Comparison of ENCODE assay signal across 1 cellular context in genomic region chr1:48530727-48531351, GRCh38.
TF ChIP-seq lines count a peak whose summit lies in the region.

No MANE protein-coding gene starts in this region.

TF ChIP-seq in HepG2, 621 proteins besides CTCF, POLR2A, EP300 and RAD21 (continued from another document and continues in another):
- no peak for TF ChIP-seq BCLAF1 (IDR thresholded peaks at IDR 0.05)
- TF ChIP-seq SRSF4 (IDR thresholded peaks at IDR 0.05; ENCODE audit: low read depth, low read length, poor library complexity, severe bottlenecking) = no peak
- TF ChIP-seq ZIK1 (CRISPR knock-in tag; IDR thresholded peaks at IDR 0.05; ENCODE audit: borderline replicate concordance, low read depth) = no peak
- TF ChIP-seq KAT2B (IDR thresholded peaks at IDR 0.05; ENCODE audit: borderline replicate concordance, low read depth, low read length) = no peak
- 0 out of 2 replicates have a peak, but pooled peaks have one; percentile 27 for TF ChIP-seq ISL2 (CRISPR knock-in tag; IDR thresholded peaks at IDR 0.05)
- TF ChIP-seq ZNF768 (CRISPR knock-in tag; IDR thresholded peaks at IDR 0.05) = 0 out of 2 replicates have a peak, but pooled peaks have one; percentile 25
- TF ChIP-seq UBTF (CRISPR knock-in tag; IDR thresholded peaks at IDR 0.05) = no peak
- TF ChIP-seq ARHGAP35 (CRISPR knock-in tag; IDR thresholded peaks at IDR 0.05; ENCODE audit: borderline replicate concordance) = no peak
- TF ChIP-seq ZNF207 (IDR thresholded peaks at IDR 0.05; ENCODE audit: borderline replicate concordance) = no peak
- no peak for TF ChIP-seq MBD4 (IDR thresholded peaks at IDR 0.05; ENCODE audit: borderline replicate concordance, low read length)
- no peak for TF ChIP-seq NFYC (CRISPR knock-in tag; IDR thresholded peaks at IDR 0.05)
- 0 out of 2 replicates have a peak, but pooled peaks have one; percentile 41 for TF ChIP-seq NFAT5 (CRISPR knock-in tag; IDR thresholded peaks at IDR 0.05)
- TF ChIP-seq, protein P1, sequence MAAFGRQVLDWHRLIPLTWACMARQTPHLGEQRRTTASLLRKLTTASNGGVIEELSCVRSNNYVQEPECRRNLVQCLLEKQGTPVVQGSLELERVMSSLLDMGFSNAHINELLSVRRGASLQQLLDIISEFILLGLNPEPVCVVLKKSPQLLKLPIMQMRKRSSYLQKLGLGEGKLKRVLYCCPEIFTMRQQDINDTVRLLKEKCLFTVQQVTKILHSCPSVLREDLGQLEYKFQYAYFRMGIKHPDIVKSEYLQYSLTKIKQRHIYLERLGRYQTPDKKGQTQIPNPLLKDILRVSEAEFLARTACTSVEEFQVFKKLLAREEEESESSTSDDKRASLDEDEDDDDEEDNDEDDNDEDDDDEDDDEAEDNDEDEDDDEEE (CRISPR knock-in tag; IDR thresholded peaks at IDR 0.05) = 0 out of 2 replicates have a peak, but pooled peaks have one; percentile 57
- peak; percentile 100 for TF ChIP-seq MIER2 (CRISPR knock-in tag; IDR thresholded peaks at IDR 0.05)
- TF ChIP-seq MLXIP (CRISPR knock-in tag; IDR thresholded peaks at IDR 0.05; ENCODE audit: borderline replicate concordance) = no peak
- 0 out of 2 replicates have a peak, but pooled peaks have one; percentile 45 for TF ChIP-seq ZNF335 (CRISPR knock-in tag; IDR thresholded peaks at IDR 0.05)
- TF ChIP-seq MAFG (CRISPR knock-in tag; IDR thresholded peaks at IDR 0.05) = no peak
- TF ChIP-seq IKZF4 (CRISPR knock-in tag; IDR thresholded peaks at IDR 0.05; ENCODE audit: borderline replicate concordance, low read depth, not compliant biosample characterization) = no peak
- TF ChIP-seq IRX3 (CRISPR knock-in tag; IDR thresholded peaks at IDR 0.05; ENCODE audit: borderline replicate concordance, low read depth) = no peak
- no peak for TF ChIP-seq ZNF33B (CRISPR knock-in tag; IDR thresholded peaks at IDR 0.05)
- no peak for TF ChIP-seq RBM39 (IDR thresholded peaks at IDR 0.05; ENCODE audit: low read depth, low read length, poor library complexity, severe bottlenecking)
- no peak for TF ChIP-seq FOXA1 (IDR thresholded peaks at IDR 0.05)
- 0 out of 2 replicates have a peak, but pooled peaks have one; percentile 10 for TF ChIP-seq FOXA1 (CRISPR knock-in tag; IDR thresholded peaks at IDR 0.05)
- TF ChIP-seq ZBTB34 (CRISPR knock-in tag; IDR thresholded peaks at IDR 0.05) = no peak
- TF ChIP-seq RNF2 (conservative IDR thresholded peaks at IDR 0.05; ENCODE audit: low read depth) = no peak
- peak; percentile 54; the same call in 1 of the 2 replicates for TF ChIP-seq ZBED4 (CRISPR knock-in tag; IDR thresholded peaks at IDR 0.05; ENCODE audit: borderline replicate concordance)
- no peak for TF ChIP-seq NRL (CRISPR knock-in tag; IDR thresholded peaks at IDR 0.05; ENCODE audit: borderline replicate concordance)
- TF ChIP-seq ZNF276 (CRISPR knock-in tag; IDR thresholded peaks at IDR 0.05; ENCODE audit: low read depth) = no peak
- no peak for TF ChIP-seq TRIM22 (IDR thresholded peaks at IDR 0.05)
- TF ChIP-seq NFKB2 (CRISPR knock-in tag; IDR thresholded peaks at IDR 0.05; ENCODE audit: borderline replicate concordance) = peak; percentile 39; the same call in 1 of the 2 replicates
